ENCODE assay signal across 8 cellular contexts in genomic region chr15:98651581-98652220, GRCh38. TPM values are rescaled to one million over a fixed set of nuclear protein-coding genes. Genes with fewer than 3 reads are reported as not detected.
DNase-seq lines count a peak whose midpoint lies in the region; ATAC-seq, FAIRE-seq and TF ChIP-seq lines count a peak whose summit lies in the region.

No MANE protein-coding gene starts in this region.

- H3K9me3 Mint-ChIP-seq in WTC11, result no peaks in the 10 kb centered on the region

- H3K27ac Mint-ChIP-seq in WTC11, result peak overlapping the region; percentile 24; the same call in 1 of the 2 replicates

- in situ Hi-C loops in HAP-1 (cut with MboI; ENCODE audit: low sequenced_read_pairs), result no loop called here

- no peak for FAIRE-seq in HTR-8/SVneo (lab: Jason Lieb, UNC)

- H3K9me3 ChIP-seq in HAP-1 (no peaks in the 10 kb centered on the region), skeletal muscle satellite cell (replicated peaks; ENCODE audit: low read length) (no peaks in the 10 kb centered on the region)

- H3K4me3 ChIP-seq in HAP-1 (peak overlapping the region; percentile 62), foreskin fibroblast (ENCODE audit: low read depth in 1 of 2, low read length in 2 of 2) (peak overlapping the region; percentile 91 to 98), skeletal muscle satellite cell (ENCODE audit: low read length) (peak overlapping the region; percentile 94)

- H3K4me1 ChIP-seq in HAP-1, result peaks cover 23% of the 10 kb centered on the region
- peaks cover 31% of the 10 kb centered on the region for H3K4me1 ChIP-seq in skeletal muscle satellite cell (ENCODE audit: control insufficient read depth, insufficient read depth, low read length)

- POLR2A ChIA-PET in WTC11 (lab: Charles Lee), result interaction anchor here (1.1 to 1.5 kb wide), 2 partner anchors 171 to 199 kb away, joined by 3 read pairs; no protein-coding TSS in a partner anchor

- CTCF ChIA-PET in WTC11 (lab: Charles Lee), result interaction anchor here (1.0 to 1.4 kb wide), 3 partner anchors 129 to 199 kb away, joined by 3 to 7 read pairs (median 6); no protein-coding TSS in a partner anchor

- H3K4me1 Mint-ChIP-seq in WTC11, result peaks cover 45% of the 10 kb centered on the region

- peak in 1 of 2 experiments; percentile 30 for DNase-seq in HAP-1 (ENCODE audit: low spot score in 2 of 2)
- no peak for DNase-seq in WTC11 (ENCODE audit: low spot score)
- DNase-seq in foreskin fibroblast, result peak in 1 of 2 donors; percentile 57
- DNase-seq in NCI-H2171 treated with DMSO at 0.1 percent for 48 hours (lab: John Stamatoyannopoulos, UW), result no peak
- no peak for DNase-seq in HTR-8/SVneo (ENCODE audit: insufficient read length, low spot score)

- H3K36me3 ChIP-seq in HAP-1 (replicated peaks) (no peaks in the 10 kb centered on the region), skeletal muscle satellite cell (ENCODE audit: insufficient read depth, low read length) (no peaks in the 10 kb centered on the region)

- H3K27me3 Mint-ChIP-seq in WTC11 (ENCODE audit: low read depth), result no peaks in the 10 kb centered on the region; the same call in 1 of the 2 replicates

- peak overlapping the region; percentile 94 for H3K9ac ChIP-seq in skeletal muscle satellite cell (ENCODE audit: low read depth, low read length)

- peak overlapping the region; percentile 98 for H3K4me3 Mint-ChIP-seq in WTC11

- TF ChIP-seq CTCF in WTC11 (IDR thresholded peaks at IDR 0.05) (no peak), foreskin fibroblast (IDR thresholded peaks at IDR 0.05; ENCODE audit: low read depth, low read length) (no peak)

- no peaks in the 10 kb centered on the region for H3K36me3 Mint-ChIP-seq in WTC11

- H3K4me2 ChIP-seq in skeletal muscle satellite cell (ENCODE audit: low read length), result peak overlapping the region; percentile 97

- H3K27me3 ChIP-seq in HAP-1 (ENCODE audit: low read depth) (no peaks in the 10 kb centered on the region), skeletal muscle satellite cell (ENCODE audit: control insufficient read depth, insufficient read depth, low read length) (peaks cover 5% of the 10 kb centered on the region)

- ATAC-seq in WTC11, result no peak
- ATAC-seq in HG02759 (IDR thresholded peaks at IDR 0.05; ENCODE audit: unreplicated experiment), result no peak
- ATAC-seq in HG03280 (IDR thresholded peaks at IDR 0.05; ENCODE audit: unreplicated experiment), result no peak

TF ChIP-seq in WTC11, 78 proteins besides CTCF, POLR2A, EP300 and RAD21 (continues in another document):
- TF ChIP-seq USF2 (CRISPR knock-in tag; IDR thresholded peaks at IDR 0.05) (no peak), NFE2L1 (CRISPR knock-in tag; IDR thresholded peaks at IDR 0.05) (no peak), ARID4B (CRISPR knock-in tag; IDR thresholded peaks at IDR 0.05; ENCODE audit: borderline replicate concordance) (no peak), NR2C2 (CRISPR knock-in tag; IDR thresholded peaks at IDR 0.05) (no peak), KAT7 (CRISPR knock-in tag; IDR thresholded peaks at IDR 0.05; ENCODE audit: borderline replicate concordance) (no peak), ZNF121 (CRISPR knock-in tag; IDR thresholded peaks at IDR 0.05) (no peak), PREB (CRISPR knock-in tag; IDR thresholded peaks at IDR 0.05; ENCODE audit: borderline replicate concordance) (no peak), E2F1 (CRISPR knock-in tag; IDR thresholded peaks at IDR 0.05) (no peak), ATF2 (CRISPR knock-in tag; IDR thresholded peaks at IDR 0.05; ENCODE audit: borderline replicate concordance, low read depth) (no peak), MXD4 (CRISPR knock-in tag; IDR thresholded peaks at IDR 0.05; ENCODE audit: borderline replicate concordance) (no peak), OVOL2 (CRISPR knock-in tag; IDR thresholded peaks at IDR 0.05; ENCODE audit: borderline replicate concordance) (no peak), ZNF232 (CRISPR knock-in tag; IDR thresholded peaks at IDR 0.05) (no peak), ZNF671 (CRISPR knock-in tag; IDR thresholded peaks at IDR 0.05) (no peak), ZNF512 (CRISPR knock-in tag; IDR thresholded peaks at IDR 0.05; ENCODE audit: borderline replicate concordance) (no peak)

RNA-seq across cellular contexts. Expression of gene IGF1R, which starts 3.4 kb away (rescaled TPM):
- total RNA-seq in WTC11 (2021), result 116 to 125 TPM (median 120 TPM) in 3 replicates
- 11.2 and 25.3 TPM in 2 replicates for total RNA-seq in skeletal muscle satellite cell (2012; rRNA removed)
